In the genomic region with DNA sequence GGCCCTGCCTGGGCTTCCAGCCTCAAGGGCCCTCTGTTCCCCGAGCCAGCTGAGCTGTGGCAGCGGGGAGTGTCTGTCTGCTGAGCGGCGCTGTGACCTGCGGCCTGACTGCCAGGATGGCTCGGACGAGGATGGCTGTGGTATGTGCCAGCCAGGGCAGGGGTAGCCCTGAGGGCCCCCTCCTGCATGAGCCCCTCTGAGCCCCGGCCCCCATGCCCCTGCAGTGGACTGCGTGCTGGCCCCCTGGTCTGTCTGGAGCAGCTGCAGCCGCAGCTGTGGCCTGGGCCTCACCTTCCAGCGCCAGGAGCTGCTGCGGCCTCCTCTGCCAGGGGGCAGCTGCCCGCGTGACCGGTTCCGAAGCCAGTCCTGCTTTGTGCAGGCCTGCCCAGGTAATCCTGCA, we compare ENCODE assay signal across 39 cellular contexts. TPM values are rescaled to one million over a fixed set of nuclear protein-coding genes. Genes with fewer than 3 reads are reported as not detected.
"Had no signal": no experiment of that assay in that cellular context is flagged by ENCODE, and none has a peak within 500 bp of the region (broad histone marks: within the 10 kb centered on the region; RNA-seq: fewer than 3 reads in every experiment).

No MANE protein-coding gene starts in this region.

- H3K27ac ChIP-seq: adrenal gland, ascending aorta, body of pancreas, brain microvascular endothelial cell, breast epithelium, cardiac muscle cell had no signal

- H3K4me1 ChIP-seq: adrenal gland, ascending aorta, body of pancreas, breast epithelium had no signal

- H3K4me3 Mint-ChIP-seq: activated naive CD4-positive, alpha-beta T cell treated with anti-CD3 and anti-CD28 coated beads for 36 hours; activated naive CD4-positive, alpha-beta T cell treated with anti-CD3 and anti-CD28 coated beads, Interleukin-2, amount 10 ng/mL, durations not matched to agents 7 days and 5 days; activated naive CD4-positive, alpha-beta T cell treated with anti-CD3 and anti-CD28 coated beads, Interleukin-2, amount 50 U/mL, for 24 hours; activated naive CD8-positive, alpha-beta T cell; activated naive CD8-positive, alpha-beta T cell treated with anti-CD3 and anti-CD28 coated beads for 36 hours; activated naive CD8-positive, alpha-beta T cell treated with anti-CD3 and anti-CD28 coated beads, Interleukin-2, amount 10 ng/mL, durations not matched to agents 7 days and 5 days; activated naive CD8-positive, alpha-beta T cell treated with anti-CD3 and anti-CD28 coated beads, Interleukin-2, amount 50 U/mL, for 24 hours; activated T-cell treated with anti-CD3 and anti-CD28 coated beads, Interleukin-2, amount 50 U/mL, for 24 hours; activated T-cell treated with anti-CD3 and anti-CD28 coated beads, Interleukin-2, amount 50 U/mL, for 4 hours; activated T-cell treated with anti-CD3 and anti-CD28 coated beads, Interleukin-2, amount 50 U/mL, for 72 hours; activated T-helper 1 cell treated with anti-CD3 and anti-CD28 coated beads, Interleukin-12 subunit alpha, Interleukin-12 subunit beta, Interleukin-2, Interleukin-4 antibody, amounts not matched to agents 30 ng/mL and 10 ng/mL and 1 ng/mL, durations not matched to agents 14 hours and 24 hours and 36 hours; activated T-helper 17 cell treated with anti-CD3 and anti-CD28 coated beads, Interleukin-2, amount 50 U/mL, for 72 hours; brain; central memory CD8-positive, alpha-beta T cell had no signal

- H3K4me1 Mint-ChIP-seq: activated naive CD4-positive, alpha-beta T cell treated with anti-CD3 and anti-CD28 coated beads, Interleukin-2, amount 10 ng/mL, durations not matched to agents 7 days and 5 days; activated naive CD4-positive, alpha-beta T cell treated with anti-CD3 and anti-CD28 coated beads, Interleukin-2, amount 50 U/mL, for 24 hours; activated naive CD8-positive, alpha-beta T cell treated with anti-CD3 and anti-CD28 coated beads for 36 hours; activated naive CD8-positive, alpha-beta T cell treated with anti-CD3 and anti-CD28 coated beads, Interleukin-2, amount 10 ng/mL, durations not matched to agents 7 days and 5 days; activated naive CD8-positive, alpha-beta T cell treated with anti-CD3 and anti-CD28 coated beads, Interleukin-2, amount 50 U/mL, for 24 hours; activated T-helper 17 cell treated with anti-CD3 and anti-CD28 coated beads, Interleukin-2, amount 50 U/mL, for 72 hours; central memory CD8-positive, alpha-beta T cell had no signal

- H3K27me3 ChIP-seq: adrenal gland, ascending aorta, body of pancreas, brain microvascular endothelial cell, breast epithelium, cardiac muscle cell had no signal

- H3K9me3 Mint-ChIP-seq: activated naive CD4-positive, alpha-beta T cell treated with anti-CD3 and anti-CD28 coated beads for 36 hours; activated naive CD4-positive, alpha-beta T cell treated with anti-CD3 and anti-CD28 coated beads, Interleukin-2, amount 10 ng/mL, durations not matched to agents 7 days and 5 days; activated naive CD4-positive, alpha-beta T cell treated with anti-CD3 and anti-CD28 coated beads, Interleukin-2, amount 50 U/mL, for 24 hours; activated naive CD4-positive, alpha-beta T cell treated with anti-CD3 and anti-CD28 coated beads, Interleukin-2, amount 50 U/mL, for 72 hours; activated naive CD8-positive, alpha-beta T cell treated with anti-CD3 and anti-CD28 coated beads for 36 hours; activated naive CD8-positive, alpha-beta T cell treated with anti-CD3 and anti-CD28 coated beads, Interleukin-2, amount 10 ng/mL, durations not matched to agents 7 days and 5 days; activated naive CD8-positive, alpha-beta T cell treated with anti-CD3 and anti-CD28 coated beads, Interleukin-2, amount 50 U/mL, for 24 hours; activated T-cell treated with anti-CD3 and anti-CD28 coated beads, Interleukin-2, amount 50 U/mL, for 24 hours; activated T-cell treated with anti-CD3 and anti-CD28 coated beads, Interleukin-2, amount 50 U/mL, for 4 hours; activated T-cell treated with anti-CD3 and anti-CD28 coated beads, Interleukin-2, amount 50 U/mL, for 72 hours; activated T-helper 1 cell treated with anti-CD3 and anti-CD28 coated beads, Interleukin-12 subunit alpha, Interleukin-12 subunit beta, Interleukin-2, Interleukin-4 antibody, amounts not matched to agents 30 ng/mL and 10 ng/mL and 1 ng/mL, durations not matched to agents 14 hours and 24 hours and 36 hours; activated T-helper 17 cell treated with anti-CD3 and anti-CD28 coated beads, Interleukin-2, amount 50 U/mL, for 72 hours; activated T-helper 2 cell treated with anti-CD3 and anti-CD28 coated beads, Interferon-gamma antibody, Interleukin-2, Interleukin-4, amounts not matched to agents 10 μg/mL and 5 μg/mL and 100 μg/mL, durations not matched to agents 14 hours and 24 hours and 36 hours; brain; central memory CD8-positive, alpha-beta T cell had no signal

- H3K36me3 Mint-ChIP-seq: activated naive CD4-positive, alpha-beta T cell treated with anti-CD3 and anti-CD28 coated beads, Interleukin-2, amount 10 ng/mL, durations not matched to agents 7 days and 5 days; activated naive CD4-positive, alpha-beta T cell treated with anti-CD3 and anti-CD28 coated beads, Interleukin-2, amount 50 U/mL, for 24 hours; activated naive CD4-positive, alpha-beta T cell treated with anti-CD3 and anti-CD28 coated beads, Interleukin-2, amount 50 U/mL, for 72 hours; activated naive CD8-positive, alpha-beta T cell; activated naive CD8-positive, alpha-beta T cell treated with anti-CD3 and anti-CD28 coated beads for 36 hours; activated naive CD8-positive, alpha-beta T cell treated with anti-CD3 and anti-CD28 coated beads, Interleukin-2, amount 10 ng/mL, durations not matched to agents 7 days and 5 days; brain had no signal

- H3K27ac Mint-ChIP-seq: activated naive CD4-positive, alpha-beta T cell treated with anti-CD3 and anti-CD28 coated beads for 36 hours; activated naive CD4-positive, alpha-beta T cell treated with anti-CD3 and anti-CD28 coated beads, Interleukin-2, amount 10 ng/mL, durations not matched to agents 7 days and 5 days; activated naive CD4-positive, alpha-beta T cell treated with anti-CD3 and anti-CD28 coated beads, Interleukin-2, amount 50 U/mL, for 24 hours; activated naive CD4-positive, alpha-beta T cell treated with anti-CD3 and anti-CD28 coated beads, Interleukin-2, amount 50 U/mL, for 72 hours; activated naive CD8-positive, alpha-beta T cell; activated naive CD8-positive, alpha-beta T cell treated with anti-CD3 and anti-CD28 coated beads for 36 hours; activated naive CD8-positive, alpha-beta T cell treated with anti-CD3 and anti-CD28 coated beads, Interleukin-2, amount 10 ng/mL, durations not matched to agents 7 days and 5 days; activated naive CD8-positive, alpha-beta T cell treated with anti-CD3 and anti-CD28 coated beads, Interleukin-2, amount 50 U/mL, for 24 hours; activated T-cell treated with anti-CD3 and anti-CD28 coated beads, Interleukin-2, amount 50 U/mL, for 24 hours; activated T-cell treated with anti-CD3 and anti-CD28 coated beads, Interleukin-2, amount 50 U/mL, for 72 hours; activated T-helper 1 cell treated with anti-CD3 and anti-CD28 coated beads, Interleukin-12 subunit alpha, Interleukin-12 subunit beta, Interleukin-2, Interleukin-4 antibody, amounts not matched to agents 30 ng/mL and 10 ng/mL and 1 ng/mL, durations not matched to agents 14 hours and 24 hours and 36 hours; activated T-helper 17 cell treated with anti-CD3 and anti-CD28 coated beads, Interleukin-2, amount 50 U/mL, for 72 hours; activated T-helper 2 cell treated with anti-CD3 and anti-CD28 coated beads, Interferon-gamma antibody, Interleukin-2, Interleukin-4, amounts not matched to agents 10 μg/mL and 5 μg/mL and 100 μg/mL, durations not matched to agents 14 hours and 24 hours and 36 hours; brain had no signal

- H3K36me3 ChIP-seq: adrenal gland, ascending aorta, brain microvascular endothelial cell, breast epithelium, cardiac muscle cell had no signal

- FAIRE-seq: astrocyte had no signal

- H3K27me3 Mint-ChIP-seq: activated naive CD4-positive, alpha-beta T cell treated with anti-CD3 and anti-CD28 coated beads, Interleukin-2, amount 50 U/mL, for 24 hours; activated naive CD8-positive, alpha-beta T cell; activated naive CD8-positive, alpha-beta T cell treated with anti-CD3 and anti-CD28 coated beads for 36 hours; activated naive CD8-positive, alpha-beta T cell treated with anti-CD3 and anti-CD28 coated beads, Interleukin-2, amount 10 ng/mL, durations not matched to agents 7 days and 5 days; activated naive CD8-positive, alpha-beta T cell treated with anti-CD3 and anti-CD28 coated beads, Interleukin-2, amount 50 U/mL, for 24 hours; activated T-cell treated with anti-CD3 and anti-CD28 coated beads, Interleukin-2, amount 50 U/mL, for 24 hours; activated T-helper 17 cell treated with anti-CD3 and anti-CD28 coated beads, Interleukin-2, amount 50 U/mL, for 72 hours had no signal

- H3K9me3 ChIP-seq: adrenal gland, ascending aorta, body of pancreas, breast epithelium had no signal

- ATAC-seq: activated naive CD4-positive, alpha-beta T cell treated with anti-CD3 and anti-CD28 coated beads, Interleukin-2, amount 50 U/mL, for 72 hours; activated naive CD8-positive, alpha-beta T cell treated with anti-CD3 and anti-CD28 coated beads, Interleukin-2, amount 50 U/mL, for 24 hours; activated T-cell treated with anti-CD3 and anti-CD28 coated beads, Interleukin-2, amount 50 U/mL, for 4 hours; activated T-cell treated with anti-CD3 and anti-CD28 coated beads, Interleukin-2, amount 50 U/mL, for 72 hours; activated T-helper 17 cell treated with anti-CD3 and anti-CD28 coated beads, Interleukin-2, amount 50 U/mL, for 72 hours; body of pancreas had no signal

- DNase-seq: activated effector memory CD4-positive, alpha-beta T cell treated with anti-CD3 and anti-CD28 coated beads, Interleukin-2, amount 50 U/mL, for 16 hours; activated effector memory CD4-positive, alpha-beta T cell treated with Interleukin-2 at 50 U/mL for 16 hours; activated gamma-delta T cell; activated gamma-delta T cell treated with Interleukin-2 at 50 U/mL for 16 hours; activated naive CD4-positive, alpha-beta T cell; activated naive CD4-positive, alpha-beta T cell treated with anti-CD3 and anti-CD28 coated beads for 36 hours; activated naive CD4-positive, alpha-beta T cell treated with anti-CD3 and anti-CD28 coated beads, Interleukin-2, amount 10 ng/mL, durations not matched to agents 7 days and 5 days; activated naive CD4-positive, alpha-beta T cell treated with anti-CD3 and anti-CD28 coated beads, Interleukin-2, amount 50 U/mL, for 16 hours; activated naive CD4-positive, alpha-beta T cell treated with Interleukin-2 at 50 U/mL for 16 hours; activated naive CD8-positive, alpha-beta T cell treated with anti-CD3 and anti-CD28 coated beads for 36 hours; activated naive CD8-positive, alpha-beta T cell treated with anti-CD3 and anti-CD28 coated beads, Interleukin-2, amount 10 ng/mL, durations not matched to agents 7 days and 5 days; activated naive CD8-positive, alpha-beta T cell treated with anti-CD3 and anti-CD28 coated beads, Interleukin-2, amount 50 U/mL, for 24 hours; activated T-cell treated with anti-CD3 and anti-CD28 coated beads, Interleukin-2, amount 50 U/mL, for 1 hour; activated T-cell treated with anti-CD3 and anti-CD28 coated beads, Interleukin-2, amount 50 U/mL, for 24 hours; activated T-cell treated with anti-CD3 and anti-CD28 coated beads, Interleukin-2, amount 50 U/mL, for 4 hours; activated T-cell treated with anti-CD3 and anti-CD28 coated beads, Interleukin-2, amount 50 U/mL, for 48 hours; activated T-cell treated with anti-CD3 and anti-CD28 coated beads, Interleukin-2, amount 50 U/mL, for 72 hours; adrenal gland; amniotic stem cell; amygdala; anterior cingulate cortex; aorta; body of pancreas; brain microvascular endothelial cell; caudate nucleus; central memory CD4-positive, alpha-beta T cell; cerebellar nuclear complex had no signal

- H3K4me3 ChIP-seq: adrenal gland, ascending aorta, body of pancreas, breast epithelium, cardiac muscle cell had no signal

RNA-seq across cellular contexts. Expression of a gene that starts 28.4 kb away (rescaled TPM):
- total RNA-seq: activated T-helper 2 cell treated with anti-CD3 and anti-CD28 coated beads, Interferon-gamma antibody, Interleukin-2, Interleukin-4, amounts not matched to agents 10 μg/mL and 5 μg/mL and 100 μg/mL, durations not matched to agents 14 hours and 24 hours and 36 hours had no signal
